8 cellular contexts compared by ENCODE assay signal in genomic region chr4:124275-125081, GRCh38. TPM values are rescaled to one million over a fixed set of nuclear protein-coding genes. Genes with fewer than 3 reads are reported as not detected.
DNase-seq lines count a peak whose midpoint lies in the region; ATAC-seq, FAIRE-seq and TF ChIP-seq lines count a peak whose summit lies in the region.

TSS of gene ZNF718 (plus strand) at chr4:124501. CDS start at chr4:124671, 170 bp downstream.

- peaks cover 6 to 12% of the 10 kb centered on the region in 2 donors for H3K4me1 ChIP-seq in kidney (ENCODE audit: control insufficient read depth in 1 of 2, insufficient read depth in 1 of 2, low read depth in 1 of 2, low read length in 2 of 2)

- peak; percentile 17 for FAIRE-seq in kidney (lab: Jason Lieb, UNC)

- peaks cover 11% of the 10 kb centered on the region for H3K4me1 Mint-ChIP-seq in chondrocyte (ENCODE audit: low read depth)

- H3K27ac Mint-ChIP-seq in chondrocyte (ENCODE audit: unreplicated experiment), result peak within 1 kb of the TSS; percentile 99

- TF ChIP-seq CTCF in chondrocyte (IDR thresholded peaks at IDR 0.05), result no peak
- no peak for TF ChIP-seq CTCF in kidney (IDR thresholded peaks at IDR 0.05; ENCODE audit: borderline replicate concordance, extremely low read depth, insufficient read depth)

- peak within 1 kb of the TSS; percentile 65 to 97 for H3K4me3 ChIP-seq in kidney (ENCODE audit: low read length in 2 of 2)

- H3K27me3 Mint-ChIP-seq in chondrocyte (ENCODE audit: low read depth), result no peaks in the 10 kb centered on the region

- intact Hi-C loops in kidney (cut with DNase I), result no loop called here

- peak within 1 kb of the TSS; percentile 52 to 88 for H3K27ac ChIP-seq in kidney (ENCODE audit: low read depth in 2 of 2, low read length in 2 of 2)

- peaks cover 0 to 14% of the 10 kb centered on the region in 2 donors for H3K36me3 ChIP-seq in kidney (ENCODE audit: control insufficient read depth in 1 of 2, insufficient read depth in 2 of 2, low read length in 2 of 2)

- peak within 1 kb of the TSS; percentile 1 to 94 for H3K9ac ChIP-seq in kidney (ENCODE audit: low read length in 2 of 2)

- H3K9me3 ChIP-seq in kidney (ENCODE audit: control insufficient read depth in 1 of 2, low read length in 2 of 2), result no peaks in the 10 kb centered on the region

- H3K4me3 Mint-ChIP-seq in chondrocyte (ENCODE audit: unreplicated experiment), result peak within 1 kb of the TSS; percentile 98

- no peaks in the 10 kb centered on the region for H3K36me3 Mint-ChIP-seq in chondrocyte (ENCODE audit: low read depth)

- DNase-seq in 8988T, result peak; percentile 70
- peak; percentile 89 for DNase-seq in NCI-H2196 treated with DMSO at 0.1 percent for 48 hours (lab: John Stamatoyannopoulos, UW; ENCODE audit: unreplicated experiment)
- peak; percentile 84 to 91 for DNase-seq in activated CD4-positive, alpha-beta T cell treated with anti-CD3 and anti-CD28 coated beads for 24 hours (ENCODE audit: low read depth in 2 of 2)
- peak; percentile 97 for DNase-seq in chondrocyte (ENCODE audit: low spot score)
- DNase-seq in kidney, result peak; percentile 96
- DNase-seq in stimulated activated CD4-positive, alpha-beta T cell treated with anti-CD3 and anti-CD28 coated beads, Interleukin-15, amount 100 ng/mL, for 48 hours (ENCODE audit: low read depth in 2 of 2), result peak; percentile 91 to 92

- ATAC-seq in GM18858 (IDR thresholded peaks at IDR 0.05; ENCODE audit: unreplicated experiment), result peak; percentile 99
- peak; percentile 98 for ATAC-seq in HG03103 (IDR thresholded peaks at IDR 0.05; ENCODE audit: low read depth, unreplicated experiment)

- peaks cover 6% of the 10 kb centered on the region for H3K9me3 Mint-ChIP-seq in chondrocyte (ENCODE audit: low read depth)

RNA-seq across cellular contexts. Expression of gene ZNF718, which starts in this region (rescaled TPM):
- total RNA-seq in chondrocyte (3.1 to 7.1 TPM (median 3.2 TPM) in 3 replicates), kidney (10.3 TPM)
- 1.7 TPM for polyA plus RNA-seq in kidney (ENCODE audit: insufficient read depth, low read depth, low replicate concordance)

Comparison
In these comparisons a context has a peak if more than half of its experiments do, and no peak if none do; other contexts are left out.
1. Peak in every context shown above with its lines: DNase-seq, ATAC-seq, H3K4me3 ChIP-seq and H3K27ac ChIP-seq.